8 cellular contexts compared by ENCODE assay signal in genomic region chr16:28210979-28211505, GRCh38. TPM values are rescaled to one million over a fixed set of nuclear protein-coding genes. Genes with fewer than 3 reads are reported as not detected.
A peak's percentile ranks its signal among the peaks of the same experiment; 100 is the strongest.
DNase-seq lines count a peak whose midpoint lies in the region; ATAC-seq and TF ChIP-seq lines count a peak whose summit lies in the region.

No MANE protein-coding gene starts in this region.

- no peaks in the 10 kb centered on the region for H3K27me3 ChIP-seq in kidney epithelial cell (ENCODE audit: control insufficient read depth, insufficient read depth, low read length)

- H3K4me3 ChIP-seq in kidney epithelial cell (ENCODE audit: low read depth, low read length) = peak overlapping the region; percentile 76

- no peaks in the 10 kb centered on the region for H3K36me3 ChIP-seq in kidney epithelial cell (ENCODE audit: control insufficient read depth, insufficient read depth, low read length)

- peak; percentile 60 for DNase-seq in DMS 273 treated with DMSO at 0.1 percent for 48 hours (lab: John Stamatoyannopoulos, UW)
- peak; percentile 29 for DNase-seq in NCI-H1105 treated with DMSO at 0.1 percent for 48 hours (lab: John Stamatoyannopoulos, UW)
- DNase-seq in activated CD4-positive, CD25-positive, alpha-beta regulatory T cell treated with anti-CD3 and anti-CD28 coated beads, Interleukin-2, amount 50 U/mL, for 72 hours = peak; percentile 68
- peak; percentile 32 for DNase-seq in cerebellar cortex (ENCODE audit: low spot score)
- no peak for DNase-seq in kidney epithelial cell (ENCODE audit: low read depth)
- DNase-seq in stimulated activated CD4-positive, alpha-beta T cell treated with anti-CD3 and anti-CD28 coated beads, Interleukin-12 subunit alpha, Interleukin-12 subunit beta, amount 100 ng/mL, for 48 hours (ENCODE audit: low read depth in 2 of 3, low spot score in 1 of 3) = peak in 2 of 3 donors; percentile 55 to 67

- no peak for TF ChIP-seq CTCF in kidney epithelial cell (IDR thresholded peaks at IDR 0.05; ENCODE audit: insufficient read depth, low read length, poor library complexity, severe bottlenecking)

- ATAC-seq in GM21737 (IDR thresholded peaks at IDR 0.05; ENCODE audit: unreplicated experiment) = peak; percentile 32
- no peak for ATAC-seq in HG02938 (IDR thresholded peaks at IDR 0.05; ENCODE audit: unreplicated experiment)

RNA-seq across cellular contexts. Expression of gene XPO6, which starts 0.7 kb away (rescaled TPM):
- total RNA-seq in kidney epithelial cell = 61.9 and 100 TPM in 2 replicates
